In genomic region chr7:149865437-149865836, GRCh38 we compare ENCODE assay signal across 9 cellular contexts. TPM values are rescaled to one million over a fixed set of nuclear protein-coding genes. Genes with fewer than 3 reads are reported as not detected.
DNase-seq lines count a peak whose midpoint lies in the region; ATAC-seq and TF ChIP-seq lines count a peak whose summit lies in the region.
"Had no signal": no experiment of that assay in that cellular context is flagged by ENCODE, and none has a peak within 500 bp of the region (broad histone marks: within the 10 kb centered on the region; RNA-seq: fewer than 3 reads in every experiment).

No MANE protein-coding gene starts in this region.

- H3K36me3 ChIP-seq in HEK293 (ENCODE audit: control insufficient read depth in 2 of 2, insufficient read depth in 1 of 2, low read length in 2 of 2), result peaks cover 0 to 28% of the 10 kb centered on the region in 2 experiments; a peak in 1 of 3 replicates
- H3K36me3 ChIP-seq in SJCRH30, result no peaks in the 10 kb centered on the region

- CTCF ChIA-PET in HEK293 (lab: Yijun Ruan, JAX), result interaction anchor here (0.9 to 1.1 kb wide), 3 partner anchors 10 to 58 kb away, joined by 3 read pairs; no protein-coding TSS in a partner anchor

- DNase-seq in T-helper 22 cell (ENCODE audit: low read depth) (peak; percentile 45), SJCRH30 (no peak), HuH-7.5 (ENCODE audit: low spot score) (no peak), left ventricle myocardium superior (no peak)
- peak; percentile 64 for DNase-seq in activated naive CD8-positive, alpha-beta T cell treated with anti-CD3 and anti-CD28 coated beads, Interleukin-2, amount 10 ng/mL, durations not matched to agents 7 days and 5 days
- DNase-seq in stimulated activated CD8-positive, alpha-beta memory T cell treated with anti-CD3 and anti-CD28 coated beads, Interleukin-4, amount 100 ng/mL, for 48 hours, result peak; percentile 67
- DNase-seq: NCI-H446 had no signal

- no peaks in the 10 kb centered on the region for H3K9me3 ChIP-seq in HEK293 (ENCODE audit: control insufficient read depth, insufficient read depth, low read depth, low read length)
- no peaks in the 10 kb centered on the region for H3K9me3 ChIP-seq in SJCRH30 (replicated peaks)

- no peaks in the 10 kb centered on the region for H3K27me3 ChIP-seq in SJCRH30

- H3K27ac Mint-ChIP-seq in activated naive CD8-positive, alpha-beta T cell treated with anti-CD3 and anti-CD28 coated beads, Interleukin-2, amount 10 ng/mL, durations not matched to agents 7 days and 5 days, result peak overlapping the region; percentile 96

- POLR2A ChIA-PET in HEK293 (lab: Yijun Ruan, JAX), result no interaction called here
- POLR2A ChIA-PET in activated naive CD8-positive, alpha-beta T cell treated with anti-CD3 and anti-CD28 coated beads, Interleukin-2, amount 10 ng/mL, durations not matched to agents 7 days and 5 days (lab: Charles Lee), result interaction anchor here (0.8 to 3.8 kb wide), 9 partner anchors 9 to 66 kb away, joined by 3 to 23 read pairs (median 4); partner anchors contain the start of gene ZNF862

- peaks cover 33% of the 10 kb centered on the region for H3K36me3 Mint-ChIP-seq in activated naive CD8-positive, alpha-beta T cell treated with anti-CD3 and anti-CD28 coated beads, Interleukin-2, amount 10 ng/mL, durations not matched to agents 7 days and 5 days

- TF ChIP-seq CTCF in HEK293 (tag by site-specific recombination; IDR thresholded peaks at IDR 0.05), result no peak

- H3K4me1 ChIP-seq in HEK293 (ENCODE audit: control insufficient read depth, insufficient read depth, low read length), result no peaks in the 10 kb centered on the region
- H3K4me1 ChIP-seq in SJCRH30, result no peaks in the 10 kb centered on the region

- peak; percentile 73 for ATAC-seq in activated naive CD8-positive, alpha-beta T cell treated with anti-CD3 and anti-CD28 coated beads, Interleukin-2, amount 10 ng/mL, durations not matched to agents 7 days and 5 days (ENCODE audit: low read depth)
- ATAC-seq in HG03039 (IDR thresholded peaks at IDR 0.05; ENCODE audit: unreplicated experiment), result no peak
- no peak for ATAC-seq in left ventricle myocardium superior

- intact Hi-C loops in left ventricle myocardium superior (cut with micrococcal nuclease), result no loop called here

- H3K4me3 ChIP-seq in HEK293 (ENCODE audit: low read depth, low read length) (no peak overlapping the region), SJCRH30 (no peak overlapping the region)

- H3K27ac ChIP-seq in HEK293 (ENCODE audit: extremely low read depth, low read depth, low read length) (no peak overlapping the region), SJCRH30 (no peak overlapping the region)

- peaks cover 74% of the 10 kb centered on the region for H3K4me1 Mint-ChIP-seq in activated naive CD8-positive, alpha-beta T cell treated with anti-CD3 and anti-CD28 coated beads, Interleukin-2, amount 10 ng/mL, durations not matched to agents 7 days and 5 days

- H3K27me3 Mint-ChIP-seq in activated naive CD8-positive, alpha-beta T cell treated with anti-CD3 and anti-CD28 coated beads, Interleukin-2, amount 10 ng/mL, durations not matched to agents 7 days and 5 days, result no peaks in the 10 kb centered on the region

- H3K9me3 Mint-ChIP-seq in activated naive CD8-positive, alpha-beta T cell treated with anti-CD3 and anti-CD28 coated beads, Interleukin-2, amount 10 ng/mL, durations not matched to agents 7 days and 5 days, result no peaks in the 10 kb centered on the region

- H3K4me3 Mint-ChIP-seq in activated naive CD8-positive, alpha-beta T cell treated with anti-CD3 and anti-CD28 coated beads, Interleukin-2, amount 10 ng/mL, durations not matched to agents 7 days and 5 days, result peak overlapping the region; percentile 76

TF ChIP-seq in HEK293, 187 proteins besides CTCF, POLR2A, EP300 and RAD21:
- TF ChIP-seq WT1 (tag by site-specific recombination; IDR thresholded peaks at IDR 0.05) (no peak), ZNF670 (tag by site-specific recombination; IDR thresholded peaks at IDR 0.05; ENCODE audit: low read depth) (no peak), ELK4 (IDR thresholded peaks at IDR 0.05; ENCODE audit: borderline replicate concordance, low read depth, low read length) (no peak), ZNF561 (tag by site-specific recombination; IDR thresholded peaks at IDR 0.05; ENCODE audit: borderline replicate concordance) (no peak), BCL11A (tag by site-specific recombination; IDR thresholded peaks at IDR 0.05; ENCODE audit: low read depth) (no peak), ZNF335 (tag by site-specific recombination; conservative IDR thresholded peaks at IDR 0.05) (peak; percentile 75), ZNF600 (tag by site-specific recombination; IDR thresholded peaks at IDR 0.05) (0 out of 2 replicates have a peak, but pooled peaks have one; percentile 15)

RNA-seq across cellular contexts. Expression of gene ATP6V0E2, which starts 8.3 kb away (rescaled TPM):
- total RNA-seq in activated naive CD8-positive, alpha-beta T cell treated with anti-CD3 and anti-CD28 coated beads, Interleukin-2, amount 10 ng/mL, durations not matched to agents 7 days and 5 days, result 10 to 100 TPM; 74.0 to 81.2 TPM
- total RNA-seq in SJCRH30 (2014; rRNA removed; shearing (Covaris generic)), result 3.4 and 3.6 TPM in 2 replicates
- total RNA-seq in left ventricle myocardium superior, result 168 TPM

RNA-seq across cellular contexts. Expression of gene ZNF862, which starts 27.3 kb away (rescaled TPM):
- 10 to 100 TPM; 44.1 to 45.6 TPM for total RNA-seq in activated naive CD8-positive, alpha-beta T cell treated with anti-CD3 and anti-CD28 coated beads, Interleukin-2, amount 10 ng/mL, durations not matched to agents 7 days and 5 days
- 1.0 and 2.7 TPM in 2 replicates for total RNA-seq in SJCRH30 (2014; rRNA removed; shearing (Covaris generic))
- total RNA-seq in left ventricle myocardium superior, result 9.5 TPM

Comparison
In these comparisons a context has a peak if more than half of its experiments do, and no peak if none do; other contexts are left out.
1. DNase-seq: peak in T-helper 22 cell (single experiment), activated naive CD8-positive, alpha-beta T cell treated with anti-CD3 and anti-CD28 coated beads, Interleukin-2, amount 10 ng/mL, durations not matched to agents 7 days and 5 days (single experiment) and stimulated activated CD8-positive, alpha-beta memory T cell treated with anti-CD3 and anti-CD28 coated beads, Interleukin-4, amount 100 ng/mL, for 48 hours (single experiment); none in SJCRH30 (0 of 2), HuH-7.5 (single experiment) and left ventricle myocardium superior (single experiment).
2. RNA of gene ATP6V0E2, which starts 8.3 kb away (total RNA-seq): 168 TPM in left ventricle myocardium superior (single experiment) and 74.0 to 81.2 TPM in activated naive CD8-positive, alpha-beta T cell treated with anti-CD3 and anti-CD28 coated beads, Interleukin-2, amount 10 ng/mL, durations not matched to agents 7 days and 5 days; 3.4 to 3.6 TPM in SJCRH30; every median in the first group is over 10 times any median in the second.